Comparison of ENCODE assay signal across 1 cellular context in the genomic region with DNA sequence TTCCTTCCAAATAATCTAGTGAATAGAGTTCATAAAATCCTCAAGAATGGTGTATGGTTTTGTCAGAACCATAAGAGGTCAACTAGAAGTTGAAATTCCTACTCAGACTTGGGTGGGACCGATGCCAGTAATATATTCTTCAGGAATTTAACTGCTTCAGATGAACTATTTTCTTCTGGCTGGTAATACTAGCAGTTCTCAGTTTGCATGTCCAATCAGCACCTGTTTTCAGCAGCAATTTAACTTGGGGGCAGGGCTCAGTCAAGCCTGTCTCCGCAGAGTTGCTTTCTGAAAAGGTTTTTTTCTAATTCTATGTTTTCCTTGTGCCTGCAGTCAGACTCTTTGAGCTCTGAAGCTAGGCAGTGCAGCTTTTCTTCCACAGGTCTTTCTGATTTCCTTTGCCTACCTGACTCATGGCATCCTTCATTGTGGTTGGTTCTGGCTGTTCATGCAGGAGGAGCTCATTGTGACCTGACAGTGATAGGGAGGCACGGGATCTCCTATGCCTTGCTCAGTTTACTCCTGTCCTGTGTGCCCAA.
TF ChIP-seq lines count a peak whose summit lies in the region.

No MANE protein-coding gene starts in this region.

TF ChIP-seq in H1, 55 proteins besides CTCF, POLR2A, EP300 and RAD21 (continued from another document):
- TF ChIP-seq SIX5 (IDR thresholded peaks at IDR 0.05; ENCODE audit: low read depth, low read length) = no peak
- TF ChIP-seq SIRT6 (IDR thresholded peaks at IDR 0.05; ENCODE audit: low read length) = no peak
- no peak for TF ChIP-seq BRCA1 (IDR thresholded peaks at IDR 0.05; ENCODE audit: low read depth, low read length)
